Comparison of ENCODE assay signal across 8 cellular contexts in the genomic region with DNA sequence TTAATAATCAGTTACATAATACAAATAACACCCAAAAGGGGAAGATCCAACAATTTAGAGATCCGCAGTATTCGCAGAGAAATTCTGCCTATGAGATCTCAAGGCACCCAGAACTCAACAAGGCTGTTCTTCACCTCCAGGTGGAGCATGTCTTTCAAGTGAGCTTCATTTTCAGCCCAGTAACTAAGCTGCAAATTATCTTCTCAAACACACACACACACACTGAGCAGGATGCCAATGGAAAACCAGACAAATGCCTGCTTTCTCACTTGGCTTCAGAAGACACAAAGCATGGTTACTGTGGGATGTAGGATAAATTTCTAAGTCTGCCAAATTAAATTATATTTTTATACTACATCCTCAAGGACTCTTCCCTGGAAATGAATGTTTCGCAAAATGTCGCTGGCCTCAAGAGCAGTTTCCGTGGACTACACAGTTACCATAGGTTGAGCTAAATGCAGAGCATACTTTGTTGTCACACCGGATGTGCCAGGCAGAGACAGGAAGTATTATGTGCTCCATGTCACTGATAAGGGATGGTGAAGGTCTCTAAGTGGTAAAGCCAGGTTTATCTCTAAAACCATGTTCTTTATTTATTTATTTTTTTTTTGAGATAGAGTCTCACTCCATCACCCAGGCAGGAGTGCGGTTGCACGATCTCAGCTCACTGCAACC. TPM values are rescaled to one million over a fixed set of nuclear protein-coding genes. Genes with fewer than 3 reads are reported as not detected.
DNase-seq lines count a peak whose midpoint lies in the region; ATAC-seq, FAIRE-seq and TF ChIP-seq lines count a peak whose summit lies in the region.

No MANE protein-coding gene starts in this region.

- H3K36me3 ChIP-seq in kidney (ENCODE audit: control insufficient read depth in 1 of 2, insufficient read depth in 2 of 2, low read length in 2 of 2), result peaks cover 43 to 82% of the 10 kb centered on the region in 2 donors

- peak; percentile 4 for DNase-seq in ELF-1 (ENCODE audit: low read depth, low spot score)
- peak; percentile 15 for DNase-seq in LHCN-M2 (ENCODE audit: low read depth)
- peak; percentile 7 for DNase-seq in activated gamma-delta T cell treated with anti-CD3 and anti-CD28 coated beads, Interleukin-2, amount 50 U/mL, for 16 hours (ENCODE audit: low read depth)
- no peak for DNase-seq in kidney
- no peak for DNase-seq in 8988T
- DNase-seq in kidney glomerular epithelial cell (lab: John Stamatoyannopoulos, UW), result no peak
- no peak for DNase-seq in amniotic stem cell (lab: John Stamatoyannopoulos, UW)

- no peak for FAIRE-seq in kidney (lab: Jason Lieb, UNC)

- intact Hi-C loops in kidney (cut with DNase I), result no loop called here

- TF ChIP-seq CTCF in kidney (IDR thresholded peaks at IDR 0.05; ENCODE audit: borderline replicate concordance, extremely low read depth, insufficient read depth), result peak; percentile 22

- H3K9ac ChIP-seq in kidney (ENCODE audit: low read length in 2 of 2), result no peak overlapping the region

- ATAC-seq in GM19395 (IDR thresholded peaks at IDR 0.05; ENCODE audit: unreplicated experiment), result no peak

- peaks cover 0 to 9% of the 10 kb centered on the region in 2 donors for H3K4me1 ChIP-seq in kidney (ENCODE audit: control insufficient read depth in 1 of 2, insufficient read depth in 1 of 2, low read depth in 1 of 2, low read length in 2 of 2)

- H3K9me3 ChIP-seq in kidney (ENCODE audit: control insufficient read depth in 1 of 2, low read length in 2 of 2), result no peaks in the 10 kb centered on the region

- H3K4me3 ChIP-seq in kidney (ENCODE audit: low read length in 2 of 2), result no peak overlapping the region

- H3K27ac ChIP-seq in kidney (ENCODE audit: low read depth in 2 of 2, low read length in 2 of 2), result no peak overlapping the region

RNA-seq across cellular contexts. Expression of gene UBR4, which starts 30.3 kb away (rescaled TPM):
- total RNA-seq in LHCN-M2 (2014; rRNA removed) (53.8 and 59.2 TPM in 2 replicates), kidney (167 TPM)
- polyA plus RNA-seq in LHCN-M2 (2012), result 55.7 TPM
- 319 TPM for polyA plus RNA-seq in kidney (ENCODE audit: insufficient read depth, low read depth, low replicate concordance)

Comparison
In these comparisons a context has a peak if more than half of its experiments do, and no peak if none do; other contexts are left out.
1. DNase-seq: peak in ELF-1 (single experiment), LHCN-M2 (single experiment) and activated gamma-delta T cell treated with anti-CD3 and anti-CD28 coated beads, Interleukin-2, amount 50 U/mL, for 16 hours (single experiment); none in kidney (single experiment), 8988T (single experiment), kidney glomerular epithelial cell (single experiment) and amniotic stem cell (single experiment).